ENCODE assay signal across 15 cellular contexts in genomic region chr1:108124622-108125311, GRCh38.
"Had no signal": no experiment of that assay in that cellular context is flagged by ENCODE, and none has a peak within 500 bp of the region (broad histone marks: within the 10 kb centered on the region; RNA-seq: fewer than 3 reads in every experiment).

No MANE protein-coding gene starts in this region.

- H3K9ac ChIP-seq: neural progenitor cell had no signal

- H3K4me1 ChIP-seq: neural progenitor cell, sigmoid colon, vagina had no signal

- H2AFZ ChIP-seq: neural progenitor cell had no signal

- H3K27ac ChIP-seq: coronary artery, epithelial cell of prostate, gastroesophageal sphincter, neural progenitor cell, sigmoid colon, vagina had no signal

- H3K36me3 Mint-ChIP-seq: naive thymus-derived CD8-positive, alpha-beta T cell; stimulated activated naive B cell treated with anti-CD40 and anti-IgM and Interleukin-4, amounts not matched to agents 10 μg/mL and 1 μg/mL and 100 μg/mL, for 72 hours had no signal

- H3K4me3 ChIP-seq: coronary artery, gastroesophageal sphincter, heart right ventricle, lung, neural progenitor cell, sigmoid colon, smooth muscle cell, vagina had no signal

- H3K4me3 Mint-ChIP-seq: activated naive CD4-positive, alpha-beta T cell treated with anti-CD3 and anti-CD28 coated beads for 36 hours; activated T-cell treated with anti-CD3 and anti-CD28 coated beads, Interleukin-2, amount 50 U/mL, for 24 hours; naive thymus-derived CD8-positive, alpha-beta T cell; stimulated activated naive B cell treated with anti-CD40 and anti-IgM and Interleukin-4, amounts not matched to agents 10 μg/mL and 1 μg/mL and 100 μg/mL, for 72 hours; type B pancreatic cell had no signal

- H3K27ac Mint-ChIP-seq: activated naive CD4-positive, alpha-beta T cell treated with anti-CD3 and anti-CD28 coated beads for 36 hours; activated T-cell treated with anti-CD3 and anti-CD28 coated beads, Interleukin-2, amount 50 U/mL, for 24 hours; activated T-helper 2 cell treated with anti-CD3 and anti-CD28 coated beads, Interferon-gamma antibody, Interleukin-2, Interleukin-4, amounts not matched to agents 10 μg/mL and 5 μg/mL and 100 μg/mL, durations not matched to agents 14 hours and 24 hours and 36 hours; neural progenitor cell; type B pancreatic cell had no signal

- H3K4me2 ChIP-seq: neural progenitor cell, smooth muscle cell had no signal

- H3K9me3 ChIP-seq: gastroesophageal sphincter, heart right ventricle, sigmoid colon, vagina had no signal

- H3K27me3 ChIP-seq: heart right ventricle, neural progenitor cell, vagina had no signal

- H3K36me3 ChIP-seq: gastroesophageal sphincter, heart right ventricle, neural progenitor cell, sigmoid colon, vagina had no signal

- H3K27me3 Mint-ChIP-seq: activated T-cell treated with anti-CD3 and anti-CD28 coated beads, Interleukin-2, amount 50 U/mL, for 24 hours; naive thymus-derived CD8-positive, alpha-beta T cell had no signal

- H3K9me3 Mint-ChIP-seq: activated naive CD4-positive, alpha-beta T cell treated with anti-CD3 and anti-CD28 coated beads for 36 hours; activated T-cell treated with anti-CD3 and anti-CD28 coated beads, Interleukin-2, amount 50 U/mL, for 24 hours; activated T-helper 2 cell treated with anti-CD3 and anti-CD28 coated beads, Interferon-gamma antibody, Interleukin-2, Interleukin-4, amounts not matched to agents 10 μg/mL and 5 μg/mL and 100 μg/mL, durations not matched to agents 14 hours and 24 hours and 36 hours; naive thymus-derived CD8-positive, alpha-beta T cell; stimulated activated naive B cell treated with anti-CD40 and anti-IgM and Interleukin-4, amounts not matched to agents 10 μg/mL and 1 μg/mL and 100 μg/mL, for 72 hours; type B pancreatic cell had no signal
